In the genomic region with DNA sequence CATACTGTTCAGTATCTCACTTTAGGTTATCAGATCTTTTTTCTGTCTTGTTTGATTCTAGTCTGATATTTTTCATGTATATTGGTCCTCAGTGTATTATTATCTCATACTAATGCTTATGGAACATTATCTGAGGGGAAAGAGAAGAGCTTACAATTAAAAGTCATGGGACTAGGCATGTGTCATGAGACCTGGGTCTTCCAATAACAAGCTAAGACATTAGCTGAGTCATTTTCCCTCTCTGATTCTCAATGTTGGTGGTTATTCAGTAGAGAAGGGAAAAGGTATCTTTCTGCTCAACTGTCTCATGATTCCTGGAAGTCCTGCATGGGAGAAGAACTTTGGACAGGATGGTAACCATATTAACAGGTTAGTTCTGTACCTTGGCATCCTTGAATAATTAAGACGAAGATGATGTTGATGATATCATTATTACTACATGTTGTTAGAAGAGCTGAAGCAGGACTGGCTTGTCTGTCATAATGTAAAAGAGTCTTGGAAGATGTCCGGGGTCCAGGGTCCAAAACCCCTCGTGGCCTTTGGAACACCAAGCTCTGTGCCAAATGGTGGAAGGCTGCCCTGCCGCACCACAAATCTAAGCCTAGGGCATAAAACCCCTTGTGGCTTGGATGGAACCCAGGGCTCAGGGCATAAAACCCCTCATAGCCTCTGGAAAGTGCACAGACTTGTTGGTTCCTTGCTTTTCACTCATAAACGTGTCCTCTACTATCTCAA, we compare ENCODE assay signal across 26 cellular contexts. TPM values are rescaled to one million over a fixed set of nuclear protein-coding genes. Genes with fewer than 3 reads are reported as not detected.
DNase-seq lines count a peak whose midpoint lies in the region; ATAC-seq and TF ChIP-seq lines count a peak whose summit lies in the region.
"Had no signal": no experiment of that assay in that cellular context is flagged by ENCODE, and none has a peak within 500 bp of the region (broad histone marks: within the 10 kb centered on the region; RNA-seq: fewer than 3 reads in every experiment).

No MANE protein-coding gene starts in this region.

- POLR2A ChIA-PET in activated CD8-positive, alpha-beta T cell treated with anti-CD3 and anti-CD28 coated beads for 36 hours (lab: Charles Lee): interaction anchor here (0.7 to 3.6 kb wide), 3 partner anchors 10 to 31 kb away, joined by 3 to 14 read pairs (median 3); no protein-coding TSS in a partner anchor
- POLR2A ChIA-PET in activated CD8-positive, alpha-beta T cell treated with anti-CD3 and anti-CD28 coated beads, Interleukin-2, amount 10 ng/mL, durations not matched to agents 7 days and 5 days (lab: Charles Lee): interaction anchor here (0.7 to 1.6 kb wide), 2 partner anchors 10 to 844 kb away, joined by 3 to 6 read pairs; no protein-coding TSS in a partner anchor

- no peaks in the 10 kb centered on the region for H3K27me3 Mint-ChIP-seq in activated CD8-positive, alpha-beta T cell treated with anti-CD3 and anti-CD28 coated beads for 36 hours
- H3K27me3 Mint-ChIP-seq in activated CD8-positive, alpha-beta T cell treated with anti-CD3 and anti-CD28 coated beads, Interleukin-2, amount 10 ng/mL, durations not matched to agents 7 days and 5 days (ENCODE audit: low read depth): no peaks in the 10 kb centered on the region

- peak overlapping the region; percentile 28 for H3K27ac Mint-ChIP-seq in activated CD8-positive, alpha-beta T cell treated with anti-CD3 and anti-CD28 coated beads for 36 hours
- no peak overlapping the region for H3K27ac Mint-ChIP-seq in activated CD8-positive, alpha-beta T cell treated with anti-CD3 and anti-CD28 coated beads, Interleukin-2, amount 10 ng/mL, durations not matched to agents 7 days and 5 days

- no peaks in the 10 kb centered on the region for H3K27me3 ChIP-seq in body of pancreas
- H3K27me3 ChIP-seq: BLaER1 treated with 17β-estradiol and CSF1 and Interleukin-3, amounts not matched to agents 10 nM and 100 nM; right atrium auricular region; suprapubic skin had no signal

- H3K9me3 Mint-ChIP-seq in activated CD8-positive, alpha-beta T cell treated with anti-CD3 and anti-CD28 coated beads for 36 hours: no peaks in the 10 kb centered on the region
- no peaks in the 10 kb centered on the region for H3K9me3 Mint-ChIP-seq in activated CD8-positive, alpha-beta T cell treated with anti-CD3 and anti-CD28 coated beads, Interleukin-2, amount 10 ng/mL, durations not matched to agents 7 days and 5 days (ENCODE audit: insufficient read depth)
- H3K9me3 Mint-ChIP-seq: activated T-cell treated with anti-CD3 and anti-CD28 coated beads, Interleukin-2, amount 50 U/mL, for 4 hours had no signal

- H3K4me1 Mint-ChIP-seq in activated CD8-positive, alpha-beta T cell treated with anti-CD3 and anti-CD28 coated beads for 36 hours (ENCODE audit: low read depth): peaks cover 18% of the 10 kb centered on the region
- no peaks in the 10 kb centered on the region for H3K4me1 Mint-ChIP-seq in activated CD8-positive, alpha-beta T cell treated with anti-CD3 and anti-CD28 coated beads, Interleukin-2, amount 10 ng/mL, durations not matched to agents 7 days and 5 days (ENCODE audit: low read depth)

- TF ChIP-seq POLR2A in body of pancreas (IDR thresholded peaks at IDR 0.05): no peak

- no peak for TF ChIP-seq CTCF in activated CD8-positive, alpha-beta T cell treated with anti-CD3 and anti-CD28 coated beads for 36 hours (IDR thresholded peaks at IDR 0.05)
- TF ChIP-seq CTCF in epithelial cell of proximal tubule (conservative IDR thresholded peaks at IDR 0.05; ENCODE audit: low read depth, low read length) (no peak), body of pancreas (IDR thresholded peaks at IDR 0.05) (no peak)

- no peak overlapping the region for H3K4me3 Mint-ChIP-seq in activated CD8-positive, alpha-beta T cell treated with anti-CD3 and anti-CD28 coated beads for 36 hours
- H3K4me3 Mint-ChIP-seq in activated CD8-positive, alpha-beta T cell treated with anti-CD3 and anti-CD28 coated beads, Interleukin-2, amount 10 ng/mL, durations not matched to agents 7 days and 5 days: no peak overlapping the region
- H3K4me3 Mint-ChIP-seq: activated T-cell treated with anti-CD3 and anti-CD28 coated beads, Interleukin-2, amount 50 U/mL, for 4 hours had no signal

- CTCF ChIA-PET in activated CD8-positive, alpha-beta T cell treated with anti-CD3 and anti-CD28 coated beads for 36 hours (lab: Charles Lee): interaction anchor here (0.9 to 3.7 kb wide), 5 partner anchors 10 to 36 kb away, joined by 3 to 20 read pairs (median 4); no protein-coding TSS in a partner anchor
- CTCF ChIA-PET in activated CD8-positive, alpha-beta T cell treated with anti-CD3 and anti-CD28 coated beads, Interleukin-2, amount 10 ng/mL, durations not matched to agents 7 days and 5 days (lab: Charles Lee): interaction anchor here (1.2 to 2.8 kb wide), 3 partner anchors 10 to 23 kb away, joined by 4 to 16 read pairs (median 7); no protein-coding TSS in a partner anchor

- in situ Hi-C loops in KBM-7 (cut with MboI; ENCODE audit: low pct_unique_long_range_greater_than_20kb, low sequenced_read_pairs): no loop called here

- peaks cover 0 to 8% of the 10 kb centered on the region in 2 donors for H3K36me3 ChIP-seq in body of pancreas (replicated peaks in 1 of 2; ENCODE audit: insufficient read depth in 1 of 2, low read depth in 2 of 2)

- H3K36me3 Mint-ChIP-seq in activated CD8-positive, alpha-beta T cell treated with anti-CD3 and anti-CD28 coated beads for 36 hours (ENCODE audit: low read depth): peaks cover 46% of the 10 kb centered on the region
- peaks cover 64% of the 10 kb centered on the region for H3K36me3 Mint-ChIP-seq in activated CD8-positive, alpha-beta T cell treated with anti-CD3 and anti-CD28 coated beads, Interleukin-2, amount 10 ng/mL, durations not matched to agents 7 days and 5 days (ENCODE audit: low read depth)

- H3K4me1 ChIP-seq in body of pancreas: no peaks in the 10 kb centered on the region
- H3K4me1 ChIP-seq: lower lobe of right lung, right atrium auricular region, suprapubic skin had no signal

- 75 to 85% methylated on average over 5 of the region's 5 CpGs for WGBS in body of pancreas, 2 donors

- H3K4me3 ChIP-seq in epithelial cell of proximal tubule (ENCODE audit: low read depth, low read length): no peak overlapping the region
- no peak overlapping the region for H3K4me3 ChIP-seq in body of pancreas
- H3K4me3 ChIP-seq: BLaER1 treated with 17β-estradiol and CSF1 and Interleukin-3, amounts not matched to agents 10 nM and 100 nM; lower lobe of right lung; right atrium auricular region; suprapubic skin had no signal

- H3K9me3 ChIP-seq in body of pancreas: no peaks in the 10 kb centered on the region
- H3K9me3 ChIP-seq: BLaER1 treated with 17β-estradiol and CSF1 and Interleukin-3, amounts not matched to agents 10 nM and 100 nM; lower lobe of right lung; right atrium auricular region; suprapubic skin had no signal

- no peak overlapping the region for H3K27ac ChIP-seq in body of pancreas
- H3K27ac ChIP-seq: lower lobe of right lung, right atrium auricular region, suprapubic skin had no signal

- intact Hi-C loops in activated CD8-positive, alpha-beta T cell treated with anti-CD3 and anti-CD28 coated beads for 36 hours (cut with micrococcal nuclease): no loop called here
- intact Hi-C loops in body of pancreas (cut with DNase I): no loop called here

- no peak for ATAC-seq in activated CD8-positive, alpha-beta T cell treated with anti-CD3 and anti-CD28 coated beads for 36 hours
- ATAC-seq in activated CD8-positive, alpha-beta T cell treated with anti-CD3 and anti-CD28 coated beads, Interleukin-2, amount 10 ng/mL, durations not matched to agents 7 days and 5 days: no peak
- no peak for ATAC-seq in body of pancreas
- ATAC-seq: HepG2, Right ventricle myocardium inferior had no signal

- no peak for DNase-seq in activated CD8-positive, alpha-beta T cell treated with anti-CD3 and anti-CD28 coated beads for 36 hours
- no peak for DNase-seq in activated CD8-positive, alpha-beta T cell treated with anti-CD3 and anti-CD28 coated beads, Interleukin-2, amount 10 ng/mL, durations not matched to agents 7 days and 5 days
- DNase-seq in OCI-M1 (lab: John Stamatoyannopoulos, UW) (peak; percentile 38), epithelial cell of proximal tubule (ENCODE audit: low read depth) (peak; percentile 69), renal cortical epithelial cell (ENCODE audit: low read depth) (peak; percentile 67), KBM-7 (no peak), NOMO-1 treated with dmso at 0.1 percent for 144 hours (lab: John Stamatoyannopoulos, UW; ENCODE audit: unreplicated experiment) (no peak), body of pancreas (no peak)
- DNase-seq: activated CD4-positive, alpha-beta T cell treated with anti-CD3 and anti-CD28 coated beads, Interleukin-2, amount 50 U/mL, for 1 hour; activated T-cell treated with anti-CD3 and anti-CD28 coated beads, Interleukin-2, amount 50 U/mL, for 4 hours; dermis blood vessel endothelial cell; DMS 273 treated with DMSO at 0.1 percent for 48 hours; GDM1; hippocampal formation; lower lobe of right lung; NCI-H526 treated with DMSO at 0.1 percent for 48 hours; stimulated activated CD8-positive, alpha-beta memory T cell treated with anti-CD3 and anti-CD28 coated beads, Interleukin-4, amount 100 ng/mL, for 48 hours had no signal

RNA-seq across cellular contexts. Expression of gene TRIM38, which starts 19.1 kb away (rescaled TPM):
- total RNA-seq in activated CD8-positive, alpha-beta T cell treated with anti-CD3 and anti-CD28 coated beads for 36 hours: 1 to 10 TPM; 8.0 to 8.3 TPM
- total RNA-seq in activated CD8-positive, alpha-beta T cell treated with anti-CD3 and anti-CD28 coated beads, Interleukin-2, amount 10 ng/mL, durations not matched to agents 7 days and 5 days: 10 to 100 TPM; 19.1 to 19.5 TPM
- total RNA-seq in epithelial cell of proximal tubule: 3.0 and 4.2 TPM in 2 replicates
- total RNA-seq in renal cortical epithelial cell: 10.4 and 28.5 TPM in 2 replicates
- total RNA-seq in body of pancreas: 1 to 10 TPM; 3.9 to 4.0 TPM

RNA-seq across cellular contexts. Expression of gene SLC17A2, which starts 51.2 kb away (rescaled TPM):
- not detected for total RNA-seq in activated CD8-positive, alpha-beta T cell treated with anti-CD3 and anti-CD28 coated beads for 36 hours
- total RNA-seq in activated CD8-positive, alpha-beta T cell treated with anti-CD3 and anti-CD28 coated beads, Interleukin-2, amount 10 ng/mL, durations not matched to agents 7 days and 5 days: not detected
- total RNA-seq in epithelial cell of proximal tubule: not detected in 2 replicates
- 0.30 TPM in 1 of 2 replicates, not detected in the other for total RNA-seq in renal cortical epithelial cell
- total RNA-seq in body of pancreas: not detected
- total RNA-seq: A673, dermis blood vessel endothelial cell, endothelial cell of umbilical vein, fibroblast of villous mesenchyme, lower lobe of right lung, omental fat pad, right atrium auricular region, Right ventricle myocardium inferior, suprapubic skin had no signal

Comparison
In these comparisons a context has a peak if more than half of its experiments do, and no peak if none do; other contexts are left out.
1. DNase-seq: peak in OCI-M1 (single experiment), epithelial cell of proximal tubule (single experiment) and renal cortical epithelial cell (single experiment); none in activated CD8-positive, alpha-beta T cell treated with anti-CD3 and anti-CD28 coated beads for 36 hours (single experiment), activated CD8-positive, alpha-beta T cell treated with anti-CD3 and anti-CD28 coated beads, Interleukin-2, amount 10 ng/mL, durations not matched to agents 7 days and 5 days (single experiment), KBM-7 (single experiment), NOMO-1 treated with dmso at 0.1 percent for 144 hours (single experiment) and body of pancreas (0 of 4).